ENCODE assay signal across 29 cellular contexts in the genomic region with DNA sequence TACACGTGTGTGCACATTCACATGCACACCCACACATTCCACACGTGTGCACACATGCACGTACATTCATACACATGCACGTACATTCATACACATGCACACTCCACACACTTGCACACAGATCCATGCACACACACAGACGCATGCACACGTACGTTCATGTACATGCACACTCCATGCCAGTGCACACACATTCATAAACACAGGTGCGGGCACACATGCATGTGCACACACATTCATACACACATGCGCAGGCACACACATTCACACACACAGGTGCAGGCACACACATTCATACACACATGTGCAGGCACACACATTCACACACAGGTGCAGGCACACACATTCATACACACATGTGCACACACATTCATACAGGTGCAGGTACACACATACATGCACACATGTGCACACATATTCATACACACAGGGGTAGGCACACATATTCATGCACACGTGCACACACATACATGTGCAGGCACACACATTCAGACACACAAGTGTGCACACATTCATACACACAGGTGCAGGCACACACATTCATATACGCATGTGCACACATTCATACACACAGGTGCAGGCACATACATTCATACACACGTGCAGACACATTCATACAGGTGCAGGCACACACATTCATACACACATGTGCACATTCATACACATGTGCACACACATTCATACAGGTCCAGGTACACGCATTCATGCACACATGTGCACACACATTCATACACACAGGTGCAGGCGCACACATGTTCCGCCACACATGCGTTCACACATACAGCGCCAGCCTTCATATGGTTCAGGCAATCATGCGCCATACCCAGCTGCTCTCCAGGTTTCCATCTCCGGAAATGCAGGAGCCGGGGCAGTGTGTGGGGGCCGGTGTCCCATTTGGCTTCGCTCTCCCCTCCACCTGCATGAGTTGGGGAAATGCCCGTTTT.
A peak's percentile ranks its signal among the peaks of the same experiment; 100 is the strongest.
DNase-seq lines count a peak whose midpoint lies in the region; ATAC-seq, FAIRE-seq and TF ChIP-seq lines count a peak whose summit lies in the region.
"Had no signal": no experiment of that assay in that cellular context is flagged by ENCODE, and none has a peak within 500 bp of the region (broad histone marks: within the 10 kb centered on the region; RNA-seq: fewer than 3 reads in every experiment).

No MANE protein-coding gene starts in this region.

- no peak overlapping the region for H3K9ac ChIP-seq in endothelial cell of umbilical vein (replicated peaks; ENCODE audit: extremely low read depth, insufficient read depth, low read length)
- no peak overlapping the region for H3K9ac ChIP-seq in trophoblast cell (ENCODE audit: low read length)
- H3K9ac ChIP-seq: BLaER1 had no signal

- H3K27ac ChIP-seq in heart right ventricle (no peak overlapping the region), endothelial cell of umbilical vein (ENCODE audit: insufficient read depth, low read depth, low read length) (no peak overlapping the region), trophoblast cell (ENCODE audit: low read depth, low read length) (no peak overlapping the region), caudate nucleus (ENCODE audit: low read depth, low read length) (no peak overlapping the region)
- H3K27ac ChIP-seq: BLaER1, colonic mucosa, hepatocyte, stomach, tibial nerve had no signal

- no peak for FAIRE-seq in endothelial cell of umbilical vein (lab: Jason Lieb, UNC)
- FAIRE-seq: K562, small intestine had no signal

- no peak for TF ChIP-seq POLR2A in endothelial cell of umbilical vein (IDR thresholded peaks at IDR 0.05; ENCODE audit: low read depth, low read length)

- H3K4ac ChIP-seq in trophoblast cell (ENCODE audit: low read depth, low read length) = no peak overlapping the region

- H3K4me1 ChIP-seq in heart right ventricle = no peaks in the 10 kb centered on the region
- H3K4me1 ChIP-seq in endothelial cell of umbilical vein (ENCODE audit: control insufficient read depth, extremely low read depth, insufficient read depth, low read length) = no peaks in the 10 kb centered on the region
- no peaks in the 10 kb centered on the region for H3K4me1 ChIP-seq in trophoblast cell (ENCODE audit: control insufficient read depth in 1 of 2, insufficient read depth in 2 of 2, low read length in 2 of 2)
- H3K4me1 ChIP-seq: BLaER1, colonic mucosa, stomach, tibial nerve had no signal

- H3K27me3 ChIP-seq in heart right ventricle (peaks cover 0 to 50% (median 26%) of the 10 kb centered on the region in 7 donors), endothelial cell of umbilical vein (ENCODE audit: control insufficient read depth in 2 of 2, insufficient read depth in 2 of 2, low read length in 2 of 2) (no peaks in the 10 kb centered on the region), trophoblast cell (ENCODE audit: insufficient read depth, low read length) (no peaks in the 10 kb centered on the region)
- H3K27me3 ChIP-seq: BLaER1, colonic mucosa, hepatocyte, tibial nerve had no signal

- H3K36me3 ChIP-seq in heart right ventricle (no peaks in the 10 kb centered on the region), endothelial cell of umbilical vein (ENCODE audit: control insufficient read depth in 2 of 2, extremely low read depth in 1 of 2, insufficient read depth in 2 of 2, low read length in 2 of 2) (no peaks in the 10 kb centered on the region), trophoblast cell (ENCODE audit: control insufficient read depth in 1 of 2, insufficient read depth in 2 of 2, low read length in 2 of 2) (no peaks in the 10 kb centered on the region)
- H3K36me3 ChIP-seq: BLaER1, colonic mucosa, stomach, tibial nerve had no signal

- no peak overlapping the region for H4K8ac ChIP-seq in trophoblast cell (ENCODE audit: low read depth, low read length)

- 93 to 94% methylated on average over 23 of the region's 23 CpGs for WGBS in heart right ventricle, 2 donors
- WGBS in trophoblast cell (ENCODE audit: extremely low coverage, insufficient coverage, insufficient read length) = no CpG with 5 or more reads among the region's 23 CpGs

- BruUV-seq in endothelial cell of umbilical vein (replicated peaks; lab: Mats Ljungman, UMichigan) = no TSS peak

- intact Hi-C loops in left ventricle myocardium superior (cut with micrococcal nuclease) (no loop called here), heart right ventricle (cut with DNase I) (no loop called here), endothelial cell of umbilical vein (cut with micrococcal nuclease) (no loop called here)

- no peak overlapping the region for H2BK120ac ChIP-seq in trophoblast cell (ENCODE audit: insufficient read depth, low read length, poor library complexity)

- TF ChIP-seq CTCF in heart right ventricle (IDR thresholded peaks at IDR 0.05) (no peak), endothelial cell of umbilical vein (IDR thresholded peaks at IDR 0.05; ENCODE audit: extremely low read depth in 1 of 2, insufficient read depth in 1 of 2, low read depth in 1 of 2, low read length in 2 of 2) (no peak)

- no peaks in the 10 kb centered on the region for H3K9me1 ChIP-seq in endothelial cell of umbilical vein (replicated peaks; ENCODE audit: control insufficient read depth, extremely low read depth, insufficient read depth, low read length)

- DNase-seq in left ventricle myocardium superior (peak; percentile 5), heart right ventricle (no peak), endothelial cell of umbilical vein (ENCODE audit: low read depth, low spot score) (no peak), trophoblast cell (no peak), GM19238 (ENCODE audit: insufficient read length, low spot score) (no peak), caudate nucleus (lab: John Stamatoyannopoulos, UW) (no peak), NCI-H1436 (lab: John Stamatoyannopoulos, UW) (no peak)
- DNase-seq in central memory CD4-positive, alpha-beta T cell = no peak
- DNase-seq: activated naive CD4-positive, alpha-beta T cell treated with anti-CD3 and anti-CD28 coated beads, Interleukin-2, amount 10 ng/mL, durations not matched to agents 7 days and 5 days; activated T-cell treated with anti-CD3 and anti-CD28 coated beads, Interleukin-2, amount 50 U/mL, for 72 hours; amniotic stem cell; colonic mucosa; DMS153; effector CD8-positive, alpha-beta T cell; foreskin fibroblast; H7; NCI-H2029 treated with DMSO at 0.1 percent for 48 hours; NCI-H526 treated with DMSO at 0.1 percent for 48 hours; nucleus accumbens; small intestine; stimulated activated CD4-positive, alpha-beta T cell treated with anti-CD3 and anti-CD28 coated beads, Interleukin-1b, Interleukin-23, amount 100 ng/mL, for 48 hours; stimulated activated CD8-positive, alpha-beta memory T cell treated with anti-CD3 and anti-CD28 coated beads, Interleukin-4, amount 100 ng/mL, for 48 hours; stomach had no signal

- POLR2A ChIA-PET in endothelial cell of umbilical vein (lab: Charles Lee) = no interaction called here

- H3K4me2 ChIP-seq in endothelial cell of umbilical vein (ENCODE audit: insufficient read depth, low read length) = no peak overlapping the region
- no peak overlapping the region for H3K4me2 ChIP-seq in trophoblast cell (ENCODE audit: low read length)
- H3K4me2 ChIP-seq: BLaER1, hepatocyte had no signal

- no peak overlapping the region for H2BK5ac ChIP-seq in trophoblast cell (ENCODE audit: low read depth, low read length, poor library complexity)

- dilution Hi-C loops in endothelial cell of umbilical vein (cut with MboI; ENCODE audit: extremely low pct_ligation_motif_present, low sequenced_read_pairs) = no loop called here

- no peak overlapping the region for H2AK5ac ChIP-seq in trophoblast cell (ENCODE audit: low read length)

- CTCF ChIA-PET in endothelial cell of umbilical vein (lab: Charles Lee) = no interaction called here

- H2BK12ac ChIP-seq in trophoblast cell (ENCODE audit: low read length) = no peak overlapping the region

- no peak overlapping the region for H4K91ac ChIP-seq in trophoblast cell (ENCODE audit: low read depth, low read length)

- no peaks in the 10 kb centered on the region for H3K79me1 ChIP-seq in trophoblast cell (ENCODE audit: low read length)

- H3K23ac ChIP-seq in trophoblast cell (ENCODE audit: low read length) = peak overlapping the region; percentile 1

- H3K18ac ChIP-seq in trophoblast cell (ENCODE audit: low read length) = no peak overlapping the region

- no peak overlapping the region for H3K4me3 ChIP-seq in heart right ventricle
- H3K4me3 ChIP-seq in endothelial cell of umbilical vein (replicated peaks in 1 of 3; ENCODE audit: insufficient read depth in 1 of 3, low read depth in 1 of 3, low read length in 3 of 3) = no peak overlapping the region
- peak overlapping the region; percentile 61 for H3K4me3 ChIP-seq in trophoblast cell (ENCODE audit: low read depth, low read length)
- H3K4me3 ChIP-seq: BLaER1, colonic mucosa, hepatocyte, K562, stomach, tibial nerve had no signal

- H3K14ac ChIP-seq in trophoblast cell (ENCODE audit: low read length) = no peak overlapping the region

- ATAC-seq in left ventricle myocardium superior = no peak
- no peak for ATAC-seq in heart right ventricle
- ATAC-seq: activated T-cell treated with anti-CD3 and anti-CD28 coated beads, Interleukin-2, amount 50 U/mL, for 72 hours; esophagus mucosa; K562; left colon had no signal

- H4K12ac ChIP-seq in trophoblast cell (ENCODE audit: low read depth, low read length) = no peak overlapping the region

- H4K20me1 ChIP-seq in endothelial cell of umbilical vein (replicated peaks; ENCODE audit: control insufficient read depth, extremely low read depth, insufficient read depth, low read length) = no peaks in the 10 kb centered on the region
- H4K20me1 ChIP-seq: BLaER1 had no signal

- H2AFZ ChIP-seq in endothelial cell of umbilical vein (ENCODE audit: low read depth, low read length) (no peak overlapping the region), trophoblast cell (ENCODE audit: insufficient read depth, low read length, poor library complexity) (no peak overlapping the region)
- H2AFZ ChIP-seq: hepatocyte had no signal

- H3K9me3 ChIP-seq in heart right ventricle (no peaks in the 10 kb centered on the region), endothelial cell of umbilical vein (replicated peaks; ENCODE audit: control insufficient read depth, insufficient read depth, low read length) (no peaks in the 10 kb centered on the region), trophoblast cell (ENCODE audit: insufficient read depth, low read depth, low read length) (peaks cover 8% of the 10 kb centered on the region)
- H3K9me3 ChIP-seq: BLaER1, colonic mucosa, stomach had no signal

- H3K79me2 ChIP-seq in endothelial cell of umbilical vein (ENCODE audit: control insufficient read depth, insufficient read depth, low read length) (no peaks in the 10 kb centered on the region), trophoblast cell (ENCODE audit: control insufficient read depth, insufficient read depth, low read length, poor library complexity) (no peaks in the 10 kb centered on the region)
- H3K79me2 ChIP-seq: hepatocyte had no signal

TF ChIP-seq in endothelial cell of umbilical vein, 7 proteins besides CTCF, POLR2A, EP300 and RAD21:
- TF ChIP-seq EZH2 (IDR thresholded peaks at IDR 0.05; ENCODE audit: borderline replicate concordance, low read depth, low read length, severe bottlenecking) = no peak
- TF ChIP-seq, protein P1, sequence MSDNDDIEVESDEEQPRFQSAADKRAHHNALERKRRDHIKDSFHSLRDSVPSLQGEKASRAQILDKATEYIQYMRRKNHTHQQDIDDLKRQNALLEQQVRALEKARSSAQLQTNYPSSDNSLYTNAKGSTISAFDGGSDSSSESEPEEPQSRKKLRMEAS (IDR thresholded peaks at IDR 0.05; ENCODE audit: insufficient read depth, insufficient read length) = peak; percentile 26
